1 cellular context compared by ENCODE assay signal in genomic region chr17:39636587-39636926, GRCh38.
TF ChIP-seq lines count a peak whose summit lies in the region.

No MANE protein-coding gene starts in this region.

TF ChIP-seq in HCT116, 20 proteins besides CTCF, POLR2A, EP300 and RAD21 (continued from another document):
- TF ChIP-seq EZH2phosphoT487 (IDR thresholded peaks at IDR 0.05; ENCODE audit: borderline replicate concordance) (no peak), TCF7L2 (IDR thresholded peaks at IDR 0.05; ENCODE audit: borderline replicate concordance, extremely low read depth, insufficient read depth, insufficient read length) (no peak), POLR2AphosphoS5 (IDR thresholded peaks at IDR 0.05; ENCODE audit: low read depth, low read length) (no peak), ELF1 (IDR thresholded peaks at IDR 0.05; ENCODE audit: borderline replicate concordance, low read depth) (no peak), REST (IDR thresholded peaks at IDR 0.05; ENCODE audit: low read depth) (no peak), EGR1 (IDR thresholded peaks at IDR 0.05; ENCODE audit: low read depth) (no peak), MAX (IDR thresholded peaks at IDR 0.05) (no peak), YY1 (IDR thresholded peaks at IDR 0.05; ENCODE audit: extremely low read depth, insufficient replicate concordance, low read depth, low read length) (no peak)
TF ChIP-seq in HCT116: peak in this region for 0.
